Comparison of ENCODE assay signal across 31 cellular contexts in genomic region chr2:168253379-168253778, GRCh38.
"Had no signal": no experiment of that assay in that cellular context is flagged by ENCODE, and none has a peak within 500 bp of the region (broad histone marks: within the 10 kb centered on the region; RNA-seq: fewer than 3 reads in every experiment).

No MANE protein-coding gene starts in this region.

- H3K9me3 ChIP-seq: SJCRH30 had no signal

- FAIRE-seq: K562, TTC549 had no signal

- H3K4me3 ChIP-seq: K562, MG63, SJCRH30, SK-N-MC had no signal

- ATAC-seq: activated CD8-positive, alpha-beta memory T cell treated with anti-CD3 and anti-CD28 coated beads, Interleukin-2, amount 10 ng/mL, durations not matched to agents 7 days and 5 days; activated T-cell treated with anti-CD3 and anti-CD28 coated beads, Interleukin-2, amount 50 U/mL, for 72 hours; activated T-helper 17 cell treated with anti-CD3 and anti-CD28 coated beads, Interleukin-2, amount 50 U/mL, for 72 hours; K562; Panc1 had no signal

- H3K27ac Mint-ChIP-seq: activated CD4-positive, alpha-beta memory T cell treated with anti-CD3 and anti-CD28 coated beads for 36 hours; activated CD8-positive, alpha-beta memory T cell treated with anti-CD3 and anti-CD28 coated beads, Interleukin-2, amount 10 ng/mL, durations not matched to agents 7 days and 5 days; activated naive CD8-positive, alpha-beta T cell treated with anti-CD3 and anti-CD28 coated beads for 36 hours; activated T-cell treated with anti-CD3 and anti-CD28 coated beads, Interleukin-2, amount 50 U/mL, for 72 hours; activated T-helper 17 cell treated with anti-CD3 and anti-CD28 coated beads, Interleukin-2, amount 50 U/mL, for 72 hours had no signal

- H3K4me3 Mint-ChIP-seq: activated CD4-positive, alpha-beta memory T cell treated with anti-CD3 and anti-CD28 coated beads for 36 hours; activated CD8-positive, alpha-beta memory T cell treated with anti-CD3 and anti-CD28 coated beads, Interleukin-2, amount 10 ng/mL, durations not matched to agents 7 days and 5 days; activated naive CD8-positive, alpha-beta T cell treated with anti-CD3 and anti-CD28 coated beads for 36 hours; activated T-cell treated with anti-CD3 and anti-CD28 coated beads, Interleukin-2, amount 50 U/mL, for 72 hours; activated T-helper 17 cell treated with anti-CD3 and anti-CD28 coated beads, Interleukin-2, amount 50 U/mL, for 72 hours had no signal

- H3K36me3 Mint-ChIP-seq: activated CD4-positive, alpha-beta memory T cell treated with anti-CD3 and anti-CD28 coated beads for 36 hours; activated CD8-positive, alpha-beta memory T cell treated with anti-CD3 and anti-CD28 coated beads, Interleukin-2, amount 10 ng/mL, durations not matched to agents 7 days and 5 days; activated naive CD8-positive, alpha-beta T cell treated with anti-CD3 and anti-CD28 coated beads for 36 hours had no signal

- DNase-seq: activated CD4-positive, alpha-beta memory T cell treated with anti-CD3 and anti-CD28 coated beads for 36 hours; activated CD4-positive, alpha-beta T cell treated with anti-CD3 and anti-CD28 coated beads, Interleukin-2, amount 50 U/mL, for 1 hour; activated CD8-positive, alpha-beta memory T cell treated with anti-CD3 and anti-CD28 coated beads for 24 hours; activated CD8-positive, alpha-beta memory T cell treated with anti-CD3 and anti-CD28 coated beads, Interleukin-2, amount 10 ng/mL, durations not matched to agents 7 days and 5 days; activated CD8-positive, alpha-beta memory T cell treated with anti-CD3 and anti-CD28 coated beads, Interleukin-2, amount 50 U/mL, for 48 hours; activated effector memory CD4-positive, alpha-beta T cell treated with anti-CD3 and anti-CD28 coated beads, Interleukin-2, amount 50 U/mL, for 16 hours; activated naive CD4-positive, alpha-beta T cell; activated naive CD4-positive, alpha-beta T cell treated with anti-CD3 and anti-CD28 coated beads, Interleukin-2, amount 50 U/mL, for 16 hours; activated naive CD8-positive, alpha-beta T cell treated with anti-CD3 and anti-CD28 coated beads for 36 hours; activated T-cell treated with anti-CD3 and anti-CD28 coated beads, Interleukin-2, amount 50 U/mL, for 72 hours; amniotic stem cell; aorta; brain microvascular endothelial cell; central memory CD4-positive, alpha-beta T cell; MG63; NCI-H1105; NCI-H1417 treated with DMSO at 0.1 percent for 48 hours; NCI-H187 treated with DMSO at 0.1 percent for 48 hours; NCI-H2081 treated with DMSO at 0.1 percent for 48 hours; NCI-H226; NCI-H446 treated with DMSO at 0.1 percent for 48 hours; NCI-H524; NCI-H69; SHP77; SJCRH30; T1000 had no signal

- H3K27me3 ChIP-seq: brain microvascular endothelial cell, MG63, SJCRH30 had no signal

- H3K27ac ChIP-seq: brain microvascular endothelial cell, SJCRH30, SK-N-MC had no signal

- H3K27me3 Mint-ChIP-seq: activated T-helper 17 cell treated with anti-CD3 and anti-CD28 coated beads, Interleukin-2, amount 50 U/mL, for 72 hours had no signal

- H3K36me3 ChIP-seq: brain microvascular endothelial cell, MG63, SJCRH30 had no signal

- H3K4me1 Mint-ChIP-seq: activated naive CD8-positive, alpha-beta T cell treated with anti-CD3 and anti-CD28 coated beads for 36 hours; activated T-helper 17 cell treated with anti-CD3 and anti-CD28 coated beads, Interleukin-2, amount 50 U/mL, for 72 hours had no signal

- H3K4me1 ChIP-seq: SJCRH30 had no signal
